ENCODE assay signal across 18 cellular contexts in genomic region chr15:51491941-51492340, GRCh38.
"Had no signal": no experiment of that assay in that cellular context is flagged by ENCODE, and none has a peak within 500 bp of the region (broad histone marks: within the 10 kb centered on the region; RNA-seq: fewer than 3 reads in every experiment).

No MANE protein-coding gene starts in this region.

- H3K36me3 Mint-ChIP-seq: IgD-negative memory B cell had no signal

- H3K4me3 ChIP-seq: K562, SJSA1, SK-N-MC had no signal

- H3K27ac Mint-ChIP-seq: IgD-negative memory B cell had no signal

- H3K9me3 ChIP-seq: SJSA1 had no signal

- H3K27ac ChIP-seq: KMS-11, SJSA1, SK-N-MC had no signal

- DNase-seq: Kasumi-1, MM.1S, NCI-H1436, NCI-H187, NCI-H2029, NCI-H2081 treated with DMSO at 0.1 percent for 48 hours, NCI-H226, NCI-H510A, NCI-H524 treated with DMSO at 0.1 percent for 48 hours, NCI-H774, Right ventricle myocardium superior, RPMI8226, SIG-M5 had no signal

- H3K9me3 Mint-ChIP-seq: IgD-negative memory B cell had no signal

- H3K9ac ChIP-seq: KMS-11 had no signal

- H3K4me3 Mint-ChIP-seq: IgD-negative memory B cell had no signal

- H3K4me2 ChIP-seq: KMS-11 had no signal

- H3K27me3 Mint-ChIP-seq: IgD-negative memory B cell had no signal

- H3K27me3 ChIP-seq: SJSA1 had no signal

- ATAC-seq: K562 had no signal
